In the genomic region with DNA sequence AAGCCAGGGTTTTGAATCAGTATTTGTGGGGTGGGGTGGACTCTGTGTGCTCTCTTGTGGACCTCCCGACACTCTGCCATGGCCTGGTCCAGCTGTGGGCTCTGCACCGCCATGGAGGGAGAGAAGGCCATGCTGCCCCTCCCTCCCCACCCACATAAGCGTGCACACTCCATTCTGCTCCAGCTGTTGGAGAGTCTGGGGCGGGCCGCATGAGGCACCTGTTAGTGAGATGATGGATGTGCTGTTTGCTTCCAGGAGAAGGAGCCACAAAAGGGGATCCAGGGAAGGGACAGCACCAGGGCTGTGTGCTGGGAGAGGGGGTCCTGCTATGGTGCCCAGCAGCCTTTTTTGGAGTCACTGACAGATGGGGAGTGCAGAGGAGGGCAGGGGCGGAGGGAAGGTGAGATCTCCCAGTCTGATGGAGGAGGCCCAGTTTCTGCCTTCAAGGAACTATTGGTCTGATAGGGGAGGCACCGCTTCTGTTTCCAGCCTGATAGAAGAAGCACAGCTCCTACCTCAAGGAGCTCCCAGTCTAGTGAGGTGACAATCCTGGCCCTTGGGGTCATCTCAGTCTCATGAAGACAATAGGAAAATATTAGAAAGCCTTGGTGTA, we compare ENCODE assay signal across 30 cellular contexts.
"Had no signal": no experiment of that assay in that cellular context is flagged by ENCODE, and none has a peak within 500 bp of the region (broad histone marks: within the 10 kb centered on the region; RNA-seq: fewer than 3 reads in every experiment).

No MANE protein-coding gene starts in this region.

- H3K4me3 ChIP-seq: ascending aorta, breast epithelium, cardiac muscle cell, colonic mucosa had no signal

- DNase-seq: activated B cell treated with CpG ODN at 0.5 μM for 24 hours; activated CD4-positive, alpha-beta memory T cell treated with anti-CD3 and anti-CD28 coated beads for 36 hours; activated CD4-positive, alpha-beta T cell treated with anti-CD3 and anti-CD28 coated beads for 48 hours; activated CD8-positive, alpha-beta memory T cell treated with anti-CD3 and anti-CD28 coated beads, Interleukin-2, amount 10 ng/mL, durations not matched to agents 7 days and 5 days; activated CD8-positive, alpha-beta memory T cell treated with anti-CD3 and anti-CD28 coated beads, Interleukin-2, amount 50 U/mL, for 4 hours; activated CD8-positive, alpha-beta T cell treated with anti-CD3 and anti-CD28 coated beads, Interleukin-2, amount 10 ng/mL, durations not matched to agents 7 days and 5 days; activated gamma-delta T cell; activated naive CD4-positive, alpha-beta T cell; activated naive CD4-positive, alpha-beta T cell treated with anti-CD3 and anti-CD28 coated beads, Interleukin-2, amount 10 ng/mL, durations not matched to agents 7 days and 5 days; activated naive CD8-positive, alpha-beta T cell treated with anti-CD3 and anti-CD28 coated beads, Interleukin-2, amount 10 ng/mL, durations not matched to agents 7 days and 5 days; activated T-cell treated with anti-CD3 and anti-CD28 coated beads, Interleukin-2, amount 50 U/mL, for 1 hour; activated T-cell treated with anti-CD3 and anti-CD28 coated beads, Interleukin-2, amount 50 U/mL, for 48 hours; central memory CD4-positive, alpha-beta T cell; cerebellar nuclear complex; colonic mucosa; effector CD8-positive, alpha-beta T cell; foreskin fibroblast; head of caudate nucleus; T-helper 1 cell; T-helper 17 cell; T1000; WERI-Rb-1 had no signal

- H3K4me1 ChIP-seq: ascending aorta, breast epithelium, colonic mucosa had no signal

- H3K27ac ChIP-seq: ascending aorta, breast epithelium, cardiac muscle cell, colonic mucosa, WERI-Rb-1 had no signal

- H3K27me3 ChIP-seq: ascending aorta, breast epithelium, cardiac muscle cell, colonic mucosa had no signal

- FAIRE-seq: endometrium, frontal cortex had no signal

- ATAC-seq: activated CD4-positive, CD25-positive, alpha-beta regulatory T cell treated with anti-CD3 and anti-CD28 coated beads, Interleukin-2, amount 50 U/mL, for 24 hours; activated CD8-positive, alpha-beta memory T cell treated with anti-CD3 and anti-CD28 coated beads, Interleukin-2, amount 10 ng/mL, durations not matched to agents 7 days and 5 days; activated CD8-positive, alpha-beta T cell treated with anti-CD3 and anti-CD28 coated beads, Interleukin-2, amount 10 ng/mL, durations not matched to agents 7 days and 5 days; activated naive CD4-positive, alpha-beta T cell treated with anti-CD3 and anti-CD28 coated beads, Interleukin-2, amount 50 U/mL, for 72 hours; esophagus mucosa; T-helper 17 cell had no signal

- H3K36me3 ChIP-seq: ascending aorta, breast epithelium, cardiac muscle cell, colonic mucosa, WERI-Rb-1 had no signal

- H3K9me3 ChIP-seq: ascending aorta, breast epithelium, colonic mucosa had no signal
